Comparison of ENCODE assay signal across 2 cellular contexts in the genomic region with DNA sequence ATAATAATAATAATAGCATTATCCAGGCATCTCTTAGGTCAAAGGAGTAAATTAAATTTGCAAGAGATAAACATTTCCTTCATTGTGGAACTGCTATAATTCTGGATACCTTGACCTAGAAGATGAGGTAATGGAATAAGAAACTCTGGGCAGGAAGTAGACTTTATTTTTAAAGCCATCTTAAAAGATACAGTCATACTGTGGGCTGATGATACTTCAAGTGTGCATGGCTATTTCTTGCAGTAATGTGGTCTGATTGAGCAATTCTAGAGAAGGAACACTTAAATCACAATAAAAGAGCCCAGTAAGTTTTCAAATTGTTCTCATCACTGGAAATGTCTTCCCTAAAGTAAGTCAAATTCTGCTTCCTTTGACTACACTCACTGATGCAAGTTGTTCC.
TF ChIP-seq lines count a peak whose summit lies in the region.

No MANE protein-coding gene starts in this region.

TF ChIP-seq in SK-N-SH, 30 proteins besides CTCF, POLR2A, EP300 and RAD21 (continued from another document):
- TF ChIP-seq, protein P1, sequence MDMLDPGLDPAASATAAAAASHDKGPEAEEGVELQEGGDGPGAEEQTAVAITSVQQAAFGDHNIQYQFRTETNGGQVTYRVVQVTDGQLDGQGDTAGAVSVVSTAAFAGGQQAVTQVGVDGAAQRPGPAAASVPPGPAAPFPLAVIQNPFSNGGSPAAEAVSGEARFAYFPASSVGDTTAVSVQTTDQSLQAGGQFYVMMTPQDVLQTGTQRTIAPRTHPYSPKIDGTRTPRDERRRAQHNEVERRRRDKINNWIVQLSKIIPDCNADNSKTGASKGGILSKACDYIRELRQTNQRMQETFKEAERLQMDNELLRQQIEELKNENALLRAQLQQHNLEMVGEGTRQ (IDR thresholded peaks at IDR 0.05; ENCODE audit: borderline replicate concordance, low read depth, low read length), result no peak
- TF ChIP-seq, protein P2, sequence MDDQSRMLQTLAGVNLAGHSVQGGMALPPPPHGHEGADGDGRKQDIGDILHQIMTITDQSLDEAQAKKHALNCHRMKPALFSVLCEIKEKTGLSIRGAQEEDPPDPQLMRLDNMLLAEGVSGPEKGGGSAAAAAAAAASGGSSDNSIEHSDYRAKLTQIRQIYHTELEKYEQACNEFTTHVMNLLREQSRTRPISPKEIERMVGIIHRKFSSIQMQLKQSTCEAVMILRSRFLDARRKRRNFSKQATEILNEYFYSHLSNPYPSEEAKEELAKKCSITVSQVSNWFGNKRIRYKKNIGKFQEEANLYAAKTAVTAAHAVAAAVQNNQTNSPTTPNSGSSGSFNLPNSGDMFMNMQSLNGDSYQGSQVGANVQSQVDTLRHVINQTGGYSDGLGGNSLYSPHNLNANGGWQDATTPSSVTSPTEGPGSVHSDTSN (IDR thresholded peaks at IDR 0.05), result no peak
- TF ChIP-seq EZH2phosphoT487 (IDR thresholded peaks at IDR 0.05; ENCODE audit: borderline replicate concordance, low read depth) (no peak), JUND (IDR thresholded peaks at IDR 0.05) (no peak), SMC3 (IDR thresholded peaks at IDR 0.05; ENCODE audit: low read depth, low read length) (no peak), RCOR1 (IDR thresholded peaks at IDR 0.05; ENCODE audit: low read length) (no peak), GABPA (IDR thresholded peaks at IDR 0.05; ENCODE audit: low read depth) (no peak), SIN3A (IDR thresholded peaks at IDR 0.05; ENCODE audit: borderline replicate concordance, low read depth, low read length) (no peak)
- TF ChIP-seq, protein P3, sequence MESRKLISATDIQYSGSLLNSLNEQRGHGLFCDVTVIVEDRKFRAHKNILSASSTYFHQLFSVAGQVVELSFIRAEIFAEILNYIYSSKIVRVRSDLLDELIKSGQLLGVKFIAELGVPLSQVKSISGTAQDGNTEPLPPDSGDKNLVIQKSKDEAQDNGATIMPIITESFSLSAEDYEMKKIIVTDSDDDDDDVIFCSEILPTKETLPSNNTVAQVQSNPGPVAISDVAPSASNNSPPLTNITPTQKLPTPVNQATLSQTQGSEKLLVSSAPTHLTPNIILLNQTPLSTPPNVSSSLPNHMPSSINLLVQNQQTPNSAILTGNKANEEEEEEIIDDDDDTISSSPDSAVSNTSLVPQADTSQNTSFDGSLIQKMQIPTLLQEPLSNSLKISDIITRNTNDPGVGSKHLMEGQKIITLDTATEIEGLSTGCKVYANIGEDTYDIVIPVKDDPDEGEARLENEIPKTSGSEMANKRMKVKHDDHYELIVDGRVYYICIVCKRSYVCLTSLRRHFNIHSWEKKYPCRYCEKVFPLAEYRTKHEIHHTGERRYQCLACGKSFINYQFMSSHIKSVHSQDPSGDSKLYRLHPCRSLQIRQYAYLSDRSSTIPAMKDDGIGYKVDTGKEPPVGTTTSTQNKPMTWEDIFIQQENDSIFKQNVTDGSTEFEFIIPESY (IDR thresholded peaks at IDR 0.05; ENCODE audit: borderline replicate concordance, low read depth), result no peak

TF ChIP-seq in SK-N-SH treated with all-trans-retinoic acid at 6 μM for 48 hours, 23 proteins besides CTCF, POLR2A, EP300 and RAD21 (continued from another document):
- no peak for TF ChIP-seq GLIS3 (CRISPR knock-in tag; IDR thresholded peaks at IDR 0.05)
- no peak for TF ChIP-seq ZNF8 (CRISPR knock-in tag; IDR thresholded peaks at IDR 0.05)
- TF ChIP-seq, protein P4, sequence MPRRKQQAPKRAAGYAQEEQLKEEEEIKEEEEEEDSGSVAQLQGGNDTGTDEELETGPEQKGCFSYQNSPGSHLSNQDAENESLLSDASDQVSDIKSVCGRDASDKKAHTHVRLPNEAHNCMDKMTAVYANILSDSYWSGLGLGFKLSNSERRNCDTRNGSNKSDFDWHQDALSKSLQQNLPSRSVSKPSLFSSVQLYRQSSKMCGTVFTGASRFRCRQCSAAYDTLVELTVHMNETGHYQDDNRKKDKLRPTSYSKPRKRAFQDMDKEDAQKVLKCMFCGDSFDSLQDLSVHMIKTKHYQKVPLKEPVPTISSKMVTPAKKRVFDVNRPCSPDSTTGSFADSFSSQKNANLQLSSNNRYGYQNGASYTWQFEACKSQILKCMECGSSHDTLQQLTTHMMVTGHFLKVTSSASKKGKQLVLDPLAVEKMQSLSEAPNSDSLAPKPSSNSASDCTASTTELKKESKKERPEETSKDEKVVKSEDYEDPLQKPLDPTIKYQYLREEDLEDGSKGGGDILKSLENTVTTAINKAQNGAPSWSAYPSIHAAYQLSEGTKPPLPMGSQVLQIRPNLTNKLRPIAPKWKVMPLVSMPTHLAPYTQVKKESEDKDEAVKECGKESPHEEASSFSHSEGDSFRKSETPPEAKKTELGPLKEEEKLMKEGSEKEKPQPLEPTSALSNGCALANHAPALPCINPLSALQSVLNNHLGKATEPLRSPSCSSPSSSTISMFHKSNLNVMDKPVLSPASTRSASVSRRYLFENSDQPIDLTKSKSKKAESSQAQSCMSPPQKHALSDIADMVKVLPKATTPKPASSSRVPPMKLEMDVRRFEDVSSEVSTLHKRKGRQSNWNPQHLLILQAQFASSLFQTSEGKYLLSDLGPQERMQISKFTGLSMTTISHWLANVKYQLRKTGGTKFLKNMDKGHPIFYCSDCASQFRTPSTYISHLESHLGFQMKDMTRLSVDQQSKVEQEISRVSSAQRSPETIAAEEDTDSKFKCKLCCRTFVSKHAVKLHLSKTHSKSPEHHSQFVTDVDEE (CRISPR knock-in tag; IDR thresholded peaks at IDR 0.05), result no peak
